ENCODE assay signal across 8 cellular contexts in the genomic region with DNA sequence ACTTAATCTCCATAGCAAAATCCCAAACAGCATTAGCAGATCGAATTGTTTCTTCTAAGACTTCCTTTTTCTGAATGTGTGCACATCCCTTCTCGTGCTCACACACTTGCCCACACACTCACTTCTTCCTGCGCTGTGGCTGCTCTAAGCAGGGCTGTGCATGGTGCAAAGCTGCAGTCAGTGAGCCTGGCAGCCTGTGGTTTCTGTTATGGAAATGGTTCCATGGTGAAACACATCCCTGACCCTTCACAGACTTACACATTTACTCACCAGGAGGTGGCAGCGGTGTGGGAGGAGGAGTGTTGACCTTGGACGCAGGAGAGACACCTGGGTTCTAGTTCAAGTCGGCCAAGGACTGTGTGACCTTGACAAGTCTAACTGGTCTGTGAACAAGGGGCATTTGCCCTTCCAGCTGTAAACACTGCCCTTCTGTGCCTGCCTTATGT. TPM values are rescaled to one million over a fixed set of nuclear protein-coding genes. Genes with fewer than 3 reads are reported as not detected.
DNase-seq lines count a peak whose midpoint lies in the region; ATAC-seq, FAIRE-seq and TF ChIP-seq lines count a peak whose summit lies in the region.

No MANE protein-coding gene starts in this region.

- no peak overlapping the region for H2BK120ac ChIP-seq in mesenchymal stem cell (ENCODE audit: low read depth, low read length)

- DNase-seq in AG04449 (ENCODE audit: low read depth, low spot score) (no peak), GDM1 (lab: John Stamatoyannopoulos, UW) (peak; percentile 80), NCI-H526 (lab: John Stamatoyannopoulos, UW) (peak; percentile 67 to 85), GM12878 (ENCODE audit: low read depth, low spot score) (no peak), mesenchymal stem cell (peak; percentile 45), mucosa of gallbladder (ENCODE audit: low spot score) (no peak), H7 (no peak)

- WGBS in GM12878 (ENCODE audit: insufficient coverage, insufficient replicate concordance, low lambda C conversion rate, missing lambda C conversion rate), result 7% methylated on average over 6 of the region's 6 CpGs
- 78% methylated on average over 5 of the region's 6 CpGs for WGBS in mesenchymal stem cell

- H2BK15ac ChIP-seq in mesenchymal stem cell (ENCODE audit: low read depth, poor library complexity, severe bottlenecking), result no peak overlapping the region

- H3K18ac ChIP-seq in mesenchymal stem cell (ENCODE audit: low read depth in 1 of 2, low read length in 2 of 2), result no peak overlapping the region

- no peaks in the 10 kb centered on the region for H4K20me1 ChIP-seq in GM12878 (ENCODE audit: control insufficient read depth, insufficient read depth)

- in situ Hi-C loops in GM12878 (cut with MboI), result loop anchor here (5.0 kb wide), 3 partner anchors 123 to 403 kb away; partner anchors contain the start of gene ZNRF2

- TF ChIP-seq RAD21 in GM12878 (IDR thresholded peaks at IDR 0.05; ENCODE audit: insufficient read depth, low read depth, low read length), result no peak

- no peak for TF ChIP-seq POLR2A in GM12878 (IDR thresholded peaks at IDR 0.05; ENCODE audit: low read depth, low read length)

- TF ChIP-seq EP300 in GM12878 (IDR thresholded peaks at IDR 0.05; ENCODE audit: borderline replicate concordance in 1 of 2, control insufficient read depth in 1 of 2, low read depth in 2 of 2, low read length in 2 of 2), result no peak

- peak overlapping the region; percentile 31; the same call in 1 of the 2 replicates for H3K4me2 ChIP-seq in GM12878 (ENCODE audit: control insufficient read depth, insufficient read depth)
- H3K4me2 ChIP-seq in mesenchymal stem cell (ENCODE audit: low read length, poor library complexity, severe bottlenecking), result no peak overlapping the region

- H3K9me3 ChIP-seq in GM12878 (replicated peaks; ENCODE audit: control insufficient read depth, insufficient read depth, low read length) (no peaks in the 10 kb centered on the region), mesenchymal stem cell (ENCODE audit: control insufficient read depth, low read length) (no peaks in the 10 kb centered on the region)

- TF ChIP-seq CTCF in AG04449 (IDR thresholded peaks at IDR 0.05; ENCODE audit: insufficient read depth, low read length, missing control alignments) (peak; percentile 44), GM12878 (IDR thresholded peaks at IDR 0.05 in 2 of 3, conservative IDR thresholded peaks at IDR 0.05 in 1 of 3; ENCODE audit: control insufficient read depth in 2 of 3, extremely low read depth in 1 of 3, insufficient read depth in 1 of 3, low read depth in 3 of 3, low read length in 3 of 3) (peak in 1 of 3 experiments; percentile 5; a peak in 1 of 6 replicates)

- no peak overlapping the region for H2AK5ac ChIP-seq in mesenchymal stem cell (ENCODE audit: low read length, severe bottlenecking)

- no peak for FAIRE-seq in GM12878 (lab: Jason Lieb, UNC)

- no peak overlapping the region for H3K23ac ChIP-seq in mesenchymal stem cell (ENCODE audit: low read length in 2 of 2)

- no peak overlapping the region for H2BK5ac ChIP-seq in mesenchymal stem cell (ENCODE audit: low read depth, low read length, poor library complexity, severe bottlenecking)

- H3K9ac ChIP-seq in GM12878 (ENCODE audit: control insufficient read depth, insufficient read depth, low read length), result no peak overlapping the region
- H3K9ac ChIP-seq in mesenchymal stem cell (ENCODE audit: low read length), result no peak overlapping the region

- no TSS peak for BruUV-seq in GM12878 (replicated peaks; lab: Mats Ljungman, UMichigan)

- H3K79me2 ChIP-seq in GM12878 (ENCODE audit: control insufficient read depth, insufficient read depth, low read length), result no peaks in the 10 kb centered on the region

- H4K8ac ChIP-seq in mesenchymal stem cell (ENCODE audit: low read length), result no peak overlapping the region

- ATAC-seq in GM12878 (peak; percentile 27), GM21528 (IDR thresholded peaks at IDR 0.05; ENCODE audit: low FRiP score, unreplicated experiment) (no peak)

- H3K4me1 ChIP-seq in GM12878 (ENCODE audit: control insufficient read depth, insufficient read depth, low read length) (peaks cover 35% of the 10 kb centered on the region), mesenchymal stem cell (ENCODE audit: control insufficient read depth, insufficient read depth, low read depth, low read length) (peaks cover 13% of the 10 kb centered on the region)

- H3K4me3 ChIP-seq in AG04449 (ENCODE audit: low read depth, low read length) (no peak overlapping the region), GM12878 (no peak overlapping the region), mesenchymal stem cell (ENCODE audit: insufficient read depth in 1 of 2, low read depth in 1 of 2, low read length in 2 of 2) (no peak overlapping the region), H7 (ENCODE audit: insufficient read depth, low read depth, low read length) (no peak overlapping the region)

- no peak overlapping the region for H3K4ac ChIP-seq in mesenchymal stem cell (ENCODE audit: low read depth in 1 of 2, low read length in 2 of 2)

- H3K79me1 ChIP-seq in mesenchymal stem cell (replicated peaks; ENCODE audit: low read length, poor library complexity, severe bottlenecking), result peaks cover 1% of the 10 kb centered on the region

- RAD21 ChIA-PET in GM12878 (lab: Charles Lee; ENCODE audit: unreplicated experiment), result interaction anchor here (0.6 to 6.5 kb wide), 3 partner anchors 17 to 204 kb away, joined by 3 to 75 read pairs (median 8); no protein-coding TSS in a partner anchor

- H3K27ac ChIP-seq in GM12878 (ENCODE audit: control insufficient read depth, insufficient read depth) (no peak overlapping the region), mesenchymal stem cell (ENCODE audit: low read length, poor library complexity, severe bottlenecking) (no peak overlapping the region)

- SMC1A ChIA-PET in GM12878 (lab: Charles Lee; ENCODE audit: uncharacterized antibody, unreplicated experiment), result interaction anchor here (0.9 to 2.2 kb wide), 8 partner anchors 14 to 163 kb away, joined by 3 to 8 read pairs (median 5); no protein-coding TSS in a partner anchor

- no peak overlapping the region for H3K14ac ChIP-seq in mesenchymal stem cell (ENCODE audit: low read length in 2 of 2)

- no peaks in the 10 kb centered on the region for H3K27me3 ChIP-seq in GM12878 (replicated peaks in 1 of 2; ENCODE audit: control insufficient read depth in 2 of 2, insufficient read depth in 2 of 2, low read length in 1 of 2)
- H3K27me3 ChIP-seq in mesenchymal stem cell (ENCODE audit: control insufficient read depth in 1 of 2, insufficient read depth in 1 of 2, low read length in 2 of 2), result no peaks in the 10 kb centered on the region
- H3K27me3 ChIP-seq in H7 (ENCODE audit: control insufficient read depth, insufficient read depth, low read length), result no peaks in the 10 kb centered on the region

- H2AFZ ChIP-seq in GM12878 (ENCODE audit: control insufficient read depth, low read depth, low read length), result peak overlapping the region; percentile 1
- no peak overlapping the region for H2AFZ ChIP-seq in mesenchymal stem cell (ENCODE audit: low read depth, low read length)

- H3K36me3 ChIP-seq in GM12878 (ENCODE audit: control insufficient read depth in 2 of 2, insufficient read depth in 2 of 2, low read length in 1 of 2) (no peaks in the 10 kb centered on the region), mesenchymal stem cell (ENCODE audit: control insufficient read depth in 1 of 2, insufficient read depth in 2 of 2, low read depth in 1 of 2, low read length in 2 of 2) (peaks cover 3 to 29% of the 10 kb centered on the region in 2 experiments), H7 (replicated peaks; ENCODE audit: control insufficient read depth, insufficient read depth, low read length) (no peaks in the 10 kb centered on the region)

- POLR2A ChIA-PET in AG04449 (lab: Yijun Ruan, JAX), result no interaction called here
- POLR2A ChIA-PET in GM12878 (lab: Charles Lee), result interaction anchor here (0.5 kb wide), 1 partner anchor 303 kb away, joined by 3 read pairs; no protein-coding TSS in a partner anchor

- no peak overlapping the region for H4K91ac ChIP-seq in mesenchymal stem cell (ENCODE audit: low read length)

- CTCF ChIA-PET in AG04449 (lab: Yijun Ruan, JAX), result interaction anchor here (1.0 to 3.3 kb wide), 6 partner anchors 9 to 404 kb away, joined by 3 to 10 read pairs (median 4); no protein-coding TSS in a partner anchor
- CTCF ChIA-PET in GM12878 (lab: Yijun Ruan, JAX), result interaction anchor here (1.1 to 6.6 kb wide), 3 partner anchors 16 to 114 kb away, joined by 3 to 182 read pairs (median 5); no protein-coding TSS in a partner anchor

- no peak overlapping the region for H2BK12ac ChIP-seq in mesenchymal stem cell (ENCODE audit: low read length in 2 of 2)

- intact Hi-C loops in GM12878 (cut with micrococcal nuclease; ENCODE audit: unreplicated experiment), result loop anchor here (5.0 kb wide), 2 partner anchors 68 to 288 kb away; no protein-coding TSS in a partner anchor

TF ChIP-seq in GM12878, 131 proteins besides CTCF, POLR2A, EP300 and RAD21 (continues in another document):
- TF ChIP-seq RAD51 (IDR thresholded peaks at IDR 0.05), result no peak

RNA-seq across cellular contexts. Expression of gene MTURN, which starts 24.9 kb away (rescaled TPM):
- 1.7 and 3.9 TPM in 2 replicates for total RNA-seq in GM12878 (2013; cell fraction: nucleolus; rRNA removed)
- total RNA-seq in GM12878 (2014; rRNA removed), result 2.7 and 5.0 TPM in 2 replicates
- total RNA-seq in GM12878 (2014; rRNA removed; fragmentation: Illumina TruSeq; extraction: Trizol), result 3.3 and 3.4 TPM in 2 replicates
- 4.3 and 4.7 TPM in 2 replicates for total RNA-seq in GM12878 (2021)
- polyA plus RNA-seq in GM12878 (2011; ENCODE audit: low read depth), result 0.73 TPM
- polyA plus RNA-seq in GM12878 (2011; rRNA removed), result 3.4 and 3.8 TPM in 2 replicates
- 1.6 and 1.9 TPM in 2 replicates for polyA plus RNA-seq in GM12878 (2011; cell fraction: cytosol; rRNA removed)
- polyA plus RNA-seq in GM12878 (2011; cell fraction: nucleus; rRNA removed), result 3.7 and 4.9 TPM in 2 replicates
- polyA plus RNA-seq in GM12878 (2012), result 0.80 and 1.1 TPM in 2 replicates
- 3.3 and 3.8 TPM in 2 replicates for polyA plus RNA-seq in GM12878 (2014; fragmentation: Illumina TruSeq; extraction: Trizol)
- under 1 TPM; 0.52 to 0.77 TPM for polyA plus RNA-seq in GM12878 (2014; fragmentation: Nextera tagmentation; extraction: Ambion mirVana)
- 3.0 and 3.3 TPM in 2 replicates for polyA plus RNA-seq in GM12878 (2014; rRNA removed)
- polyA plus RNA-seq in GM12878 (2016; fragmentation: Nextera tagmentation; extraction: Ambion mirVana), result 1 to 10 TPM in 1 of 2 experiments, under 1 TPM in 1; 0.52 to 1.9 TPM
- 2.0 and 2.1 TPM in 2 replicates for polyA minus RNA-seq in GM12878 (2011; rRNA and poly(A)+ RNA removed)
- 0.83 and 1.7 TPM in 2 replicates for polyA minus RNA-seq in GM12878 (2011; cell fraction: cytosol; rRNA and poly(A)+ RNA removed)
- polyA minus RNA-seq in GM12878 (2011; cell fraction: nucleus; rRNA and poly(A)+ RNA removed), result 0.85 and 1.5 TPM in 2 replicates
- polyA plus RNA-seq in mesenchymal stem cell (2013, experiment 1 of 2), result 2.0 TPM
- polyA plus RNA-seq in mesenchymal stem cell (2013, experiment 2 of 2), result 2.1 TPM
- total RNA-seq in mucosa of gallbladder, result 36.3 TPM
- 1.1 and 2.3 TPM in 2 replicates for total RNA-seq in H7 (2014; rRNA removed; shearing (Covaris generic))

Comparison
In these comparisons a context has a peak if more than half of its experiments do, and no peak if none do; other contexts are left out.
1. DNase-seq: peak in GDM1 (single experiment), NCI-H526 (2 of 2) and mesenchymal stem cell (single experiment); none in AG04449 (single experiment), GM12878 (single experiment), mucosa of gallbladder (single experiment) and H7 (single experiment).